ENCODE assay signal across 12 cellular contexts in the genomic region with DNA sequence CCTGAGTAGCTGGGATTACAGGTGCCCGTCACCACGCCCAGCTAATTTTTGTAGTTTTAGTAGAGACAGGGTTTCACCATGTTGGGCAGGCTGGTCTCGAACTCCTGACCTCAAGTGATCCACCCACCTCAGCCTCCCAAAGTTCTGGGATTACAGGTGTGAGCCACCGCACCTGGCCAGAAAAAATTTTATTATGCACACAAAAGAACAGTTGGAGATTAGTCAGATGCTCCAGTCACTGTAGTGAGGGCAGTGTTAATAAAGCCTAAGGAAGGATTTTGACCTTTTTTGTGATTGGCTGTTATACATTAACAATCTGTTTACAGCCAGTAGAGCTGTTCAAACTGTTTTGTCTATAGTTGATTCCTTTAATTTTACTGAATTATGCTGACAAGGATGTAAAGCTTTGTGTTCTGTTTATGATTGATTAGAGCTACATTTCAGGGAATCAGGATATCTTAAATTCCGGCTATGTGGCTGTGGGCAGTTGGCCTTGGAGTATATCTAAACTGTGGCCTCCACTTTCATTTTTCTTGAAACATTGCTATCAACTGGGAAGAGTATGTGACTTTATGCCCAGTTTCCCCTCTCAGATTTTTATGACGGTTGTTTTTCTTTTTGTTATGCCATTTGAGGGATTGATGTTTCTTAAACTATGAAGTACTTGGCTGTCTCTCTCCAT. TPM values are rescaled to one million over a fixed set of nuclear protein-coding genes. Genes with fewer than 3 reads are reported as not detected.
A peak's percentile ranks its signal among the peaks of the same experiment; 100 is the strongest.
DNase-seq lines count a peak whose midpoint lies in the region; ATAC-seq and TF ChIP-seq lines count a peak whose summit lies in the region.
"Had no signal": no experiment of that assay in that cellular context is flagged by ENCODE, and none has a peak within 500 bp of the region (broad histone marks: within the 10 kb centered on the region; RNA-seq: fewer than 3 reads in every experiment).

No MANE protein-coding gene starts in this region.

- no peaks in the 10 kb centered on the region for H3K36me3 ChIP-seq in GM23248 (ENCODE audit: low read depth)
- no peaks in the 10 kb centered on the region for H3K36me3 ChIP-seq in hepatocyte (replicated peaks; ENCODE audit: insufficient read depth, low read depth)
- no peaks in the 10 kb centered on the region for H3K36me3 ChIP-seq in H7 (replicated peaks; ENCODE audit: control insufficient read depth, insufficient read depth, low read length)
- H3K36me3 ChIP-seq: uterus had no signal

- H3K9me3 ChIP-seq in GM23248 (ENCODE audit: low read depth) (no peaks in the 10 kb centered on the region), hepatocyte (ENCODE audit: low read depth) (no peaks in the 10 kb centered on the region)
- H3K9me3 ChIP-seq: uterus had no signal

- peaks cover 14% of the 10 kb centered on the region; the same call in 1 of the 2 replicates for H3F3A ChIP-seq in GM23248 (ENCODE audit: insufficient read depth)

- 93 to 94% methylated on average over 6 of the region's 6 CpGs for WGBS in GM23248 (ENCODE audit: low coverage in 1 of 2, low lambda C conversion rate in 2 of 2, missing lambda C conversion rate in 2 of 2), 2 experiments
- WGBS in hepatocyte (ENCODE audit: low lambda C conversion rate, missing lambda C conversion rate), result 79% methylated on average over 6 of the region's 6 CpGs

- no peak for ATAC-seq in HG02852 (IDR thresholded peaks at IDR 0.05; ENCODE audit: unreplicated experiment)
- ATAC-seq: GM23338 had no signal

- TF ChIP-seq CTCF in hepatocyte (IDR thresholded peaks at IDR 0.05; ENCODE audit: poor library complexity), result no peak

- in situ Hi-C loops in GM23248 (cut with MboI), result no loop called here

- peak overlapping the region; percentile 19; the same call in 1 of the 2 replicates for H3K4me3 ChIP-seq in GM23248
- no peak overlapping the region for H3K4me3 ChIP-seq in hepatocyte
- no peak overlapping the region for H3K4me3 ChIP-seq in H7 (ENCODE audit: insufficient read depth, low read depth, low read length)
- H3K4me3 ChIP-seq: GM23338, uterus had no signal

- H3K79me2 ChIP-seq in GM23248 (ENCODE audit: insufficient read depth) (0 out of 2 replicates have a peak, but pooled peaks cover 3% of the 10 kb centered on the region), hepatocyte (peaks cover 10% of the 10 kb centered on the region)

- H3K4me1 ChIP-seq in GM23248 (ENCODE audit: insufficient read depth) (peaks cover 15% of the 10 kb centered on the region), hepatocyte (ENCODE audit: insufficient read depth) (no peaks in the 10 kb centered on the region)
- H3K4me1 ChIP-seq: uterus had no signal

- H3K9me2 ChIP-seq in GM23248 (ENCODE audit: insufficient read depth), result no peaks in the 10 kb centered on the region
- no peaks in the 10 kb centered on the region for H3K9me2 ChIP-seq in hepatocyte (replicated peaks; ENCODE audit: insufficient read depth)

- H3K4me2 ChIP-seq in GM23248 (ENCODE audit: unreplicated experiment), result peak overlapping the region; percentile 62
- H3K4me2 ChIP-seq in hepatocyte, result no peak overlapping the region
- H3K4me2 ChIP-seq: GM23338 had no signal

- no peak for DNase-seq in GM23248
- no peak for DNase-seq in hepatocyte (ENCODE audit: low spot score)
- no peak for DNase-seq in H7
- DNase-seq: activated naive CD8-positive, alpha-beta T cell treated with anti-CD3 and anti-CD28 coated beads for 36 hours; cerebellar nuclear complex; KG1; NCI-H1436 treated with DMSO at 0.1 percent for 48 hours; NCI-H446; stimulated activated CD4-positive, alpha-beta T cell treated with anti-CD3 and anti-CD28 coated beads, Interleukin-2, amount 100 ng/mL, for 48 hours; uterus had no signal

- H3K9ac ChIP-seq in GM23248, result peak overlapping the region; percentile 49

- H3K27ac ChIP-seq in GM23248 (peak overlapping the region; percentile 75), hepatocyte (peak overlapping the region; percentile 67)
- H3K27ac ChIP-seq: uterus had no signal

- H2AFZ ChIP-seq in GM23248 (no peak overlapping the region), hepatocyte (no peak overlapping the region)
- H2AFZ ChIP-seq: GM23338 had no signal

- H4K20me1 ChIP-seq in GM23248 (ENCODE audit: insufficient read depth) (no peaks in the 10 kb centered on the region), hepatocyte (ENCODE audit: insufficient read depth, poor library complexity, severe bottlenecking) (no peaks in the 10 kb centered on the region)

- H3K27me3 ChIP-seq in GM23248 (replicated peaks; ENCODE audit: insufficient read depth) (no peaks in the 10 kb centered on the region), hepatocyte (no peaks in the 10 kb centered on the region), H7 (ENCODE audit: control insufficient read depth, insufficient read depth, low read length) (no peaks in the 10 kb centered on the region)
- H3K27me3 ChIP-seq: uterus had no signal

RNA-seq across cellular contexts. Expression of a gene that starts 9.9 kb away (rescaled TPM):
- 4.3 and 5.3 TPM in 2 replicates for total RNA-seq in GM23248 (2014; rRNA removed; shearing (Covaris generic))
- 1.9 and 2.0 TPM in 2 replicates for polyA plus RNA-seq in GM23248 (2016; fragmentation: Nextera tagmentation; extraction: Ambion mirVana)
- total RNA-seq in hepatocyte, result 4.3 and 6.2 TPM in 2 replicates
- polyA plus RNA-seq in hepatocyte, result 1.3 and 4.1 TPM in 2 replicates
- total RNA-seq in H7 (2014; rRNA removed; shearing (Covaris generic)), result 5.4 and 5.7 TPM in 2 replicates

RNA-seq across cellular contexts. Expression of a gene that starts 10.1 kb away (rescaled TPM):
- total RNA-seq in GM23248 (2014; rRNA removed; shearing (Covaris generic)), result 37.2 and 55.2 TPM in 2 replicates
- 30.0 and 32.9 TPM in 2 replicates for polyA plus RNA-seq in GM23248 (2016; fragmentation: Nextera tagmentation; extraction: Ambion mirVana)
- 26.3 and 40.6 TPM in 2 replicates for total RNA-seq in hepatocyte
- polyA plus RNA-seq in hepatocyte, result 36.5 and 44.0 TPM in 2 replicates
- 57.1 and 59.7 TPM in 2 replicates for total RNA-seq in H7 (2014; rRNA removed; shearing (Covaris generic))

RNA-seq across cellular contexts. Expression of a gene that starts 13.8 kb away (rescaled TPM):
- total RNA-seq in GM23248 (2014; rRNA removed; shearing (Covaris generic)), result 7.7 and 8.9 TPM in 2 replicates
- 6.6 and 8.5 TPM in 2 replicates for polyA plus RNA-seq in GM23248 (2016; fragmentation: Nextera tagmentation; extraction: Ambion mirVana)
- total RNA-seq in hepatocyte, result 6.4 and 6.9 TPM in 2 replicates
- 4.7 and 5.0 TPM in 2 replicates for polyA plus RNA-seq in hepatocyte
- total RNA-seq in H7 (2014; rRNA removed; shearing (Covaris generic)), result 13.3 and 17.8 TPM in 2 replicates

RNA-seq across cellular contexts. Expression of a gene that starts 20.2 kb away (rescaled TPM):
- not detected in 2 replicates for total RNA-seq in GM23248 (2014; rRNA removed; shearing (Covaris generic))
- polyA plus RNA-seq in GM23248 (2016; fragmentation: Nextera tagmentation; extraction: Ambion mirVana) (0.27 TPM in 1 of 2 replicates, not detected in the other), hepatocyte (0.41 and 1.4 TPM in 2 replicates)
- 5.6 TPM in 1 of 2 replicates, not detected in the other for total RNA-seq in hepatocyte
- 0.41 and 5.1 TPM in 2 replicates for total RNA-seq in H7 (2014; rRNA removed; shearing (Covaris generic))
- polyA plus RNA-seq: GM23338 had no signal

RNA-seq across cellular contexts. Expression of a gene that starts 23.7 kb away (rescaled TPM):
- 4.3 and 8.3 TPM in 2 replicates for total RNA-seq in GM23248 (2014; rRNA removed; shearing (Covaris generic))
- polyA plus RNA-seq in GM23248 (2016; fragmentation: Nextera tagmentation; extraction: Ambion mirVana) (1.4 and 2.1 TPM in 2 replicates), hepatocyte (11.7 and 11.8 TPM in 2 replicates)
- 11.1 and 12.8 TPM in 2 replicates for total RNA-seq in hepatocyte
- total RNA-seq in H7 (2014; rRNA removed; shearing (Covaris generic)), result 8.1 and 10.2 TPM in 2 replicates
